28 cellular contexts compared by ENCODE assay signal in genomic region chr11:78282821-78283220, GRCh38.
"Had no signal": no experiment of that assay in that cellular context is flagged by ENCODE, and none has a peak within 500 bp of the region (broad histone marks: within the 10 kb centered on the region; RNA-seq: fewer than 3 reads in every experiment).

No MANE protein-coding gene starts in this region.

- H3K27ac ChIP-seq: SK-N-MC, WERI-Rb-1 had no signal

- ATAC-seq: activated CD4-positive, alpha-beta T cell treated with anti-CD3 and anti-CD28 coated beads for 36 hours; activated T-helper 17 cell treated with anti-CD3 and anti-CD28 coated beads, Interleukin-2, amount 50 U/mL, for 72 hours; Panc1; Right ventricle myocardium inferior; T-cell had no signal

- DNase-seq: activated CD4-positive, alpha-beta memory T cell treated with anti-CD3 and anti-CD28 coated beads, Interleukin-2, amount 10 ng/mL, durations not matched to agents 7 days and 5 days; activated CD4-positive, alpha-beta T cell treated with anti-CD3 and anti-CD28 coated beads for 36 hours; activated CD4-positive, alpha-beta T cell treated with anti-CD3 and anti-CD28 coated beads, Interleukin-2, amount 50 U/mL, for 1 hour; activated gamma-delta T cell; activated naive CD4-positive, alpha-beta T cell treated with anti-CD3 and anti-CD28 coated beads for 36 hours; activated T-cell treated with anti-CD3 and anti-CD28 coated beads for 4 hours; activated T-cell treated with anti-CD3 and anti-CD28 coated beads, Interleukin-2, amount 50 U/mL, for 48 hours; amygdala; KG1; NCI-H1092 treated with DMSO at 0.1 percent for 48 hours; NCI-H1417 treated with DMSO at 0.1 percent for 48 hours; NCI-H1694; NCI-H2107; NCI-H510A; NCI-H526 treated with DMSO at 0.1 percent for 48 hours; NK-92 treated with Interleukin-12 subunit alpha and Interleukin-12 subunit beta, amount 100 ng/mL, for 24 hours; OCI-M1; RPMI8226; T-cell; T-helper 2 cell; T1000; WERI-Rb-1 had no signal

- H3K4me3 ChIP-seq: SK-N-MC had no signal

- FAIRE-seq: astrocyte, TTC549 had no signal

- H3K36me3 ChIP-seq: WERI-Rb-1 had no signal
